Comparison of ENCODE assay signal across 9 cellular contexts in genomic region chr17:64599187-64599676, GRCh38.
DNase-seq lines count a peak whose midpoint lies in the region; ATAC-seq, FAIRE-seq and TF ChIP-seq lines count a peak whose summit lies in the region.
"Had no signal": no experiment of that assay in that cellular context is flagged by ENCODE, and none has a peak within 500 bp of the region (broad histone marks: within the 10 kb centered on the region; RNA-seq: fewer than 3 reads in every experiment).

No MANE protein-coding gene starts in this region.

- H3K27ac ChIP-seq in right lobe of liver = no peak overlapping the region
- H3K27ac ChIP-seq in HepG2 (ENCODE audit: extremely low read length, insufficient read depth, low read length) = no peak overlapping the region
- H3K27ac ChIP-seq in smooth muscle cell (ENCODE audit: low read depth) = peak overlapping the region; percentile 42
- no peak overlapping the region for H3K27ac ChIP-seq in dorsolateral prefrontal cortex
- H3K27ac ChIP-seq: C4-2B had no signal

- no peak overlapping the region for H2AFZ ChIP-seq in HepG2 (ENCODE audit: low read length)
- no peak overlapping the region for H2AFZ ChIP-seq in smooth muscle cell (ENCODE audit: low read depth)

- TF ChIP-seq RAD21 in HepG2 (CRISPR knock-in tag; IDR thresholded peaks at IDR 0.05) = no peak

- CTCF ChIA-PET in HepG2 (lab: Yijun Ruan, JAX; ENCODE audit: low intra/inter-chr PET ratio, low total read pairs) = no interaction called here

- H4K20me1 ChIP-seq in HepG2 (ENCODE audit: insufficient read depth, low read length) = no peaks in the 10 kb centered on the region; the same call in 1 of the 2 replicates
- H4K20me1 ChIP-seq in smooth muscle cell (ENCODE audit: low read depth) = peaks cover 100% of the 10 kb centered on the region

- H3K4me2 ChIP-seq in HepG2 (ENCODE audit: low read depth, low read length) = no peak overlapping the region
- H3K4me2 ChIP-seq in smooth muscle cell = no peak overlapping the region

- WGBS in right lobe of liver (ENCODE audit: insufficient coverage, low coverage, low lambda C conversion rate, missing lambda C conversion rate) = 64% methylated on average over 8 of the region's 10 CpGs
- WGBS in HepG2 (ENCODE audit: low lambda C conversion rate) = 91% methylated on average over 10 of the region's 10 CpGs
- 89% methylated on average over 10 of the region's 10 CpGs for WGBS in smooth muscle cell (ENCODE audit: low lambda C conversion rate)

- no peak for FAIRE-seq in HepG2 (lab: Jason Lieb, UNC)

- H3K4me3 ChIP-seq in right lobe of liver = no peak overlapping the region
- H3K4me3 ChIP-seq in HepG2 (replicated peaks in 1 of 3; ENCODE audit: insufficient read depth in 1 of 3, low read depth in 2 of 3, low read length in 3 of 3) = no peak overlapping the region
- H3K4me3 ChIP-seq in smooth muscle cell = no peak overlapping the region
- H3K4me3 ChIP-seq in dorsolateral prefrontal cortex = no peak overlapping the region

- no peaks in the 10 kb centered on the region for H3K27me3 ChIP-seq in right lobe of liver
- H3K27me3 ChIP-seq in HepG2 (ENCODE audit: control insufficient read depth in 1 of 2, insufficient read depth in 2 of 2, low read length in 2 of 2) = no peaks in the 10 kb centered on the region
- H3K27me3 ChIP-seq in smooth muscle cell (ENCODE audit: low read depth) = no peaks in the 10 kb centered on the region
- no peaks in the 10 kb centered on the region for H3K27me3 ChIP-seq in dorsolateral prefrontal cortex

- no peak for TF ChIP-seq POLR2A in right lobe of liver (IDR thresholded peaks at IDR 0.05)
- TF ChIP-seq POLR2A in HepG2 (IDR thresholded peaks at IDR 0.05; ENCODE audit: insufficient read depth in 1 of 2, low read depth in 2 of 2, low read length in 2 of 2) = no peak

- no peaks in the 10 kb centered on the region for H3K36me3 ChIP-seq in right lobe of liver
- H3K36me3 ChIP-seq in HepG2 (replicated peaks in 1 of 2; ENCODE audit: control insufficient read depth in 1 of 2, insufficient read depth in 2 of 2, low read length in 2 of 2) = peaks cover 0 to 5% of the 10 kb centered on the region in 2 experiments; a peak in 3 of 5 replicates
- peaks cover 33% of the 10 kb centered on the region for H3K36me3 ChIP-seq in smooth muscle cell (ENCODE audit: low read depth)

- H3K9me3 ChIP-seq in right lobe of liver = no peaks in the 10 kb centered on the region
- no peaks in the 10 kb centered on the region for H3K9me3 ChIP-seq in HepG2 (ENCODE audit: low read length)
- no peaks in the 10 kb centered on the region for H3K9me3 ChIP-seq in smooth muscle cell (replicated peaks; ENCODE audit: low read depth)

- H3K4me1 ChIP-seq in right lobe of liver = no peaks in the 10 kb centered on the region
- peaks cover 12% of the 10 kb centered on the region for H3K4me1 ChIP-seq in HepG2 (ENCODE audit: insufficient read depth, low read length)
- H3K4me1 ChIP-seq in smooth muscle cell (ENCODE audit: low read depth) = no peaks in the 10 kb centered on the region

- intact Hi-C loops in right lobe of liver (cut with DNase I) = no loop called here
- intact Hi-C loops in HepG2 (cut with micrococcal nuclease; ENCODE audit: unreplicated experiment) = no loop called here
- intact Hi-C loops in dorsolateral prefrontal cortex (cut with DNase I) = no loop called here

- peaks cover 18% of the 10 kb centered on the region for H3F3A ChIP-seq in smooth muscle cell (ENCODE audit: low read depth)

- ATAC-seq in right lobe of liver (peak; percentile 43 to 64 (median 56)), HepG2 (no peak)

- TF ChIP-seq EP300 in HepG2 (IDR thresholded peaks at IDR 0.05; ENCODE audit: low read depth in 2 of 2, low read length in 2 of 2) (no peak), HepG2 (CRISPR knock-in tag; IDR thresholded peaks at IDR 0.05; ENCODE audit: borderline replicate concordance) (no peak)

- H3K9ac ChIP-seq in HepG2 (ENCODE audit: insufficient read depth, low read depth, low read length) (no peak overlapping the region), smooth muscle cell (ENCODE audit: low read depth) (no peak overlapping the region)

- in situ Hi-C loops in HepG2 (cut with HindIII; ENCODE audit: extremely low pct_ligation_motif_present, low pct_unique_long_range_greater_than_20kb) = no loop called here

- no peak for TF ChIP-seq CTCF in right lobe of liver (IDR thresholded peaks at IDR 0.05)
- no peak for TF ChIP-seq CTCF in HepG2 (CRISPR knock-in tag; IDR thresholded peaks at IDR 0.05)
- TF ChIP-seq CTCF in smooth muscle cell (IDR thresholded peaks at IDR 0.05; ENCODE audit: borderline replicate concordance, insufficient read depth, poor library complexity, severe bottlenecking) = no peak
- no peak for TF ChIP-seq CTCF in dorsolateral prefrontal cortex (IDR thresholded peaks at IDR 0.05 in 54 of 56, conservative IDR thresholded peaks at IDR 0.05 in 2 of 56; ENCODE audit: low read depth in 1 of 56, partially characterized antibody in 56 of 56)

- BruUV-seq in HepG2 (replicated peaks; lab: Mats Ljungman, UMichigan) = no TSS peak

- no peak for DNase-seq in right lobe of liver
- DNase-seq in HepG2 (ENCODE audit: low spot score) = no peak
- peak; percentile 71 for DNase-seq in NAMALWA (ENCODE audit: low spot score)
- DNase-seq in activated T-cell treated with anti-CD3 and anti-CD28 coated beads, Interleukin-2, amount 50 U/mL, for 48 hours = peak; percentile 56 to 67
- no peak for DNase-seq in smooth muscle cell (lab: John Stamatoyannopoulos, UW; ENCODE audit: unreplicated experiment)
- no peak for DNase-seq in NCI-H1436 treated with DMSO at 0.1 percent for 48 hours (lab: John Stamatoyannopoulos, UW)
- no peak for DNase-seq in dorsolateral prefrontal cortex
- no peak for DNase-seq in NCI-H1092 (lab: John Stamatoyannopoulos, UW)

- POLR2A ChIA-PET in HepG2 (lab: Yijun Ruan, JAX) = no interaction called here

- H3K79me2 ChIP-seq in HepG2 (ENCODE audit: insufficient read depth, low read length) (peaks cover 3% of the 10 kb centered on the region), smooth muscle cell (ENCODE audit: low read depth) (peaks cover 100% of the 10 kb centered on the region)

TF ChIP-seq in HepG2, 621 proteins besides CTCF, POLR2A, EP300 and RAD21:
- TF ChIP-seq TFDP2 (CRISPR knock-in tag; IDR thresholded peaks at IDR 0.05) = no peak
- no peak for TF ChIP-seq ZSCAN20 (CRISPR knock-in tag; IDR thresholded peaks at IDR 0.05; ENCODE audit: borderline replicate concordance)
- no peak for TF ChIP-seq ZNF891 (CRISPR knock-in tag; IDR thresholded peaks at IDR 0.05)
- no peak for TF ChIP-seq ETS1 (CRISPR knock-in tag; IDR thresholded peaks at IDR 0.05)
- no peak for TF ChIP-seq HDAC6 (IDR thresholded peaks at IDR 0.05; ENCODE audit: low read depth, low read length)
- TF ChIP-seq ZNF546 (CRISPR knock-in tag; conservative IDR thresholded peaks at IDR 0.05) = no peak

Comparison
In these comparisons a context has a peak if more than half of its experiments do, and no peak if none do; other contexts are left out.
1. DNase-seq: peak in NAMALWA (single experiment) and activated T-cell treated with anti-CD3 and anti-CD28 coated beads, Interleukin-2, amount 50 U/mL, for 48 hours (2 of 2); none in right lobe of liver (0 of 3), HepG2 (single experiment), smooth muscle cell (single experiment), NCI-H1436 treated with DMSO at 0.1 percent for 48 hours (single experiment), dorsolateral prefrontal cortex (0 of 10) and NCI-H1092 (single experiment).